18 cellular contexts compared by ENCODE assay signal in genomic region chr5:39266442-39266841, GRCh38. TPM values are rescaled to one million over a fixed set of nuclear protein-coding genes. Genes with fewer than 3 reads are reported as not detected.
A peak's percentile ranks its signal among the peaks of the same experiment; 100 is the strongest.
DNase-seq lines count a peak whose midpoint lies in the region; ATAC-seq and TF ChIP-seq lines count a peak whose summit lies in the region.
"Had no signal": no experiment of that assay in that cellular context is flagged by ENCODE, and none has a peak within 500 bp of the region (broad histone marks: within the 10 kb centered on the region; RNA-seq: fewer than 3 reads in every experiment).

No MANE protein-coding gene starts in this region.

- H3K27me3 Mint-ChIP-seq in central memory CD8-positive, alpha-beta T cell, result no peaks in the 10 kb centered on the region
- H3K27me3 Mint-ChIP-seq: CD4-positive, alpha-beta memory T cell had no signal

- no peaks in the 10 kb centered on the region for H3K9me3 ChIP-seq in osteoblast (ENCODE audit: low read depth, low read length)
- H3K9me3 ChIP-seq: SK-N-SH had no signal

- H3K36me3 ChIP-seq in osteoblast (ENCODE audit: insufficient read depth, low read length), result no peaks in the 10 kb centered on the region

- no peak overlapping the region for H3K4me2 ChIP-seq in osteoblast (ENCODE audit: insufficient read depth, low read length)
- H3K4me2 ChIP-seq: hepatocyte, SK-N-SH had no signal

- in situ Hi-C loops in KBM-7 (cut with MboI; ENCODE audit: low pct_unique_long_range_greater_than_20kb, low sequenced_read_pairs), result no loop called here

- no peaks in the 10 kb centered on the region for H3K79me2 ChIP-seq in osteoblast (ENCODE audit: insufficient read depth, low read length)
- H3K79me2 ChIP-seq: hepatocyte had no signal

- TF ChIP-seq CTCF in osteoblast (IDR thresholded peaks at IDR 0.05; ENCODE audit: extremely low read depth, low read depth, low read length), result no peak

- no peaks in the 10 kb centered on the region for H3K27me3 ChIP-seq in osteoblast (ENCODE audit: insufficient read depth, low read length)
- H3K27me3 ChIP-seq: hepatocyte had no signal

- no peak for ATAC-seq in central memory CD8-positive, alpha-beta T cell (replicated peaks; ENCODE audit: extremely low read depth, poor library complexity, severe bottlenecking)
- no peak for ATAC-seq in GM21360 (IDR thresholded peaks at IDR 0.05; ENCODE audit: unreplicated experiment)

- peaks cover 50% of the 10 kb centered on the region for H3K4me1 Mint-ChIP-seq in central memory CD8-positive, alpha-beta T cell

- peak overlapping the region; percentile 1 for H3K4me3 Mint-ChIP-seq in central memory CD8-positive, alpha-beta T cell
- H3K4me3 Mint-ChIP-seq: CD4-positive, alpha-beta memory T cell had no signal

- H2AFZ ChIP-seq in osteoblast (ENCODE audit: low read length), result peak overlapping the region; percentile 49
- H2AFZ ChIP-seq: hepatocyte had no signal

- H3K4me1 ChIP-seq in osteoblast (ENCODE audit: insufficient read depth, low read length), result no peaks in the 10 kb centered on the region

- no peaks in the 10 kb centered on the region for H3K9me3 Mint-ChIP-seq in central memory CD8-positive, alpha-beta T cell
- H3K9me3 Mint-ChIP-seq: CD4-positive, alpha-beta memory T cell had no signal

- no peak overlapping the region for H3K27ac ChIP-seq in osteoblast (ENCODE audit: low read depth, low read length)
- H3K27ac ChIP-seq: 22Rv1, hepatocyte had no signal

- no peak overlapping the region for H3K27ac Mint-ChIP-seq in central memory CD8-positive, alpha-beta T cell (ENCODE audit: low read depth)

- no peak overlapping the region for H3K4me3 ChIP-seq in osteoblast (ENCODE audit: insufficient read depth, low read length)
- H3K4me3 ChIP-seq: hepatocyte had no signal

- no peaks in the 10 kb centered on the region for H4K20me1 ChIP-seq in osteoblast (ENCODE audit: insufficient read depth, low read length)

- DNase-seq in DMS53 (lab: John Stamatoyannopoulos, UW) (peak; percentile 3), DMS53 treated with DMSO at 0.1 percent for 48 hours (lab: John Stamatoyannopoulos, UW; ENCODE audit: unreplicated experiment) (no peak), KBM-7 (peak; percentile 50), osteoblast (ENCODE audit: insufficient read length, low spot score, missing footprints) (no peak), NCI-H1436 (lab: John Stamatoyannopoulos, UW) (no peak)
- no peak for DNase-seq in central memory CD8-positive, alpha-beta T cell (ENCODE audit: low spot score in 2 of 2)
- no peak for DNase-seq in activated CD4-positive, alpha-beta T cell treated with anti-CD3 and anti-CD28 coated beads, Interleukin-2, amount 50 U/mL, for 4 hours
- DNase-seq: activated gamma-delta T cell treated with Interleukin-2 at 50 U/mL for 16 hours; CD4-positive, alpha-beta memory T cell; cortex of kidney; erythroblast; NCI-H1105; NCI-H2171; SK-N-SH had no signal

- peaks cover 4% of the 10 kb centered on the region for H3K36me3 Mint-ChIP-seq in central memory CD8-positive, alpha-beta T cell (ENCODE audit: insufficient read depth)
- H3K36me3 Mint-ChIP-seq: CD4-positive, alpha-beta memory T cell had no signal

RNA-seq across cellular contexts. Expression of gene FYB1, which starts 47.1 kb away (rescaled TPM):
- total RNA-seq in osteoblast, result under 0.01 TPM in 1 of 2 replicates, not detected in the other
- total RNA-seq: HT-29 had no signal

Comparison
In these comparisons a context has a peak if more than half of its experiments do, and no peak if none do; other contexts are left out.
1. DNase-seq: peak in DMS53 (single experiment) and KBM-7 (single experiment); none in DMS53 treated with DMSO at 0.1 percent for 48 hours (single experiment), central memory CD8-positive, alpha-beta T cell (0 of 2), osteoblast (single experiment), NCI-H1436 (single experiment) and activated CD4-positive, alpha-beta T cell treated with anti-CD3 and anti-CD28 coated beads, Interleukin-2, amount 50 U/mL, for 4 hours (0 of 2).